Comparison of ENCODE assay signal across 29 cellular contexts in genomic region chr14:104819361-104819771, GRCh38. TPM values are rescaled to one million over a fixed set of nuclear protein-coding genes. Genes with fewer than 3 reads are reported as not detected.
DNase-seq lines count a peak whose midpoint lies in the region; ATAC-seq and TF ChIP-seq lines count a peak whose summit lies in the region.
"Had no signal": no experiment of that assay in that cellular context is flagged by ENCODE, and none has a peak within 500 bp of the region (broad histone marks: within the 10 kb centered on the region; RNA-seq: fewer than 3 reads in every experiment).

No MANE protein-coding gene starts in this region.

- intact Hi-C loops in cardiac septum (cut with DNase I), result no loop called here
- intact Hi-C loops in heart right ventricle (cut with DNase I), result loop anchor here in 1 of 10 donors (2.0 kb wide), 1 partner anchor 65 kb away; no protein-coding TSS in a partner anchor

- peaks cover 12% of the 10 kb centered on the region for H3K4me1 Mint-ChIP-seq in chondrocyte (ENCODE audit: low read depth)

- H3K27me3 Mint-ChIP-seq in chondrocyte (ENCODE audit: low read depth), result no peaks in the 10 kb centered on the region
- H3K27me3 Mint-ChIP-seq: T-helper 17 cell had no signal

- ATAC-seq in heart right ventricle, result no peak
- ATAC-seq in GM21360 (IDR thresholded peaks at IDR 0.05; ENCODE audit: unreplicated experiment), result no peak
- ATAC-seq in HG03039 (IDR thresholded peaks at IDR 0.05; ENCODE audit: unreplicated experiment), result no peak
- ATAC-seq: activated naive CD4-positive, alpha-beta T cell treated with anti-CD3 and anti-CD28 coated beads, Interleukin-2, amount 50 U/mL, for 72 hours; activated T-helper 17 cell treated with anti-CD3 and anti-CD28 coated beads, Interleukin-2, amount 50 U/mL, for 72 hours; esophagus mucosa; natural killer cell; PC-3; T-helper 17 cell had no signal

- H3K4me3 Mint-ChIP-seq in chondrocyte (ENCODE audit: unreplicated experiment), result no peak overlapping the region
- H3K4me3 Mint-ChIP-seq: activated CD4-positive, alpha-beta memory T cell treated with anti-CD3 and anti-CD28 coated beads, Interleukin-2, amount 10 ng/mL, durations not matched to agents 7 days and 5 days; activated T-helper 17 cell treated with anti-CD3 and anti-CD28 coated beads, Interleukin-2, amount 50 U/mL, for 72 hours; natural killer cell; T-helper 17 cell had no signal

- no peaks in the 10 kb centered on the region for H4K20me1 ChIP-seq in osteoblast (ENCODE audit: insufficient read depth, low read length)

- peaks cover 0 to 7% (median 0%) of the 10 kb centered on the region in 11 donors for H3K9me3 ChIP-seq in heart right ventricle
- H3K9me3 ChIP-seq in osteoblast (ENCODE audit: low read depth, low read length), result no peaks in the 10 kb centered on the region
- H3K9me3 ChIP-seq: uterus had no signal

- H3K4me1 ChIP-seq in heart right ventricle (peaks cover 0 to 33% (median 23%) of the 10 kb centered on the region in 9 donors), osteoblast (ENCODE audit: insufficient read depth, low read length) (peaks cover 16% of the 10 kb centered on the region)

- H2AFZ ChIP-seq in osteoblast (ENCODE audit: low read length), result no peak overlapping the region

- H3K36me3 Mint-ChIP-seq in chondrocyte (ENCODE audit: low read depth), result no peaks in the 10 kb centered on the region
- H3K36me3 Mint-ChIP-seq: natural killer cell had no signal

- DNase-seq in cardiac septum (ENCODE audit: low spot score), result peak; percentile 54
- no peak for DNase-seq in heart right ventricle
- DNase-seq in chondrocyte (ENCODE audit: low spot score), result peak; percentile 77
- peak; percentile 14 for DNase-seq in osteoblast (ENCODE audit: insufficient read length, low spot score, missing footprints)
- DNase-seq in mucosa of gallbladder (ENCODE audit: low spot score), result no peak
- DNase-seq: activated CD4-positive, alpha-beta memory T cell treated with anti-CD3 and anti-CD28 coated beads, Interleukin-2, amount 10 ng/mL, durations not matched to agents 7 days and 5 days; activated CD4-positive, CD25-positive, alpha-beta regulatory T cell treated with anti-CD3 and anti-CD28 coated beads, Interleukin-2, amount 50 U/mL, for 72 hours; anterior cingulate cortex; DMS53; glutamatergic neuron; HCEC 1CT; Kasumi-1; natural killer cell; NCI-H1417 treated with DMSO at 0.1 percent for 48 hours; NCI-H2029 treated with DMSO at 0.1 percent for 48 hours; NCI-H226; NCI-H526 treated with DMSO at 0.1 percent for 48 hours; NK-92 treated with Interleukin-12 subunit alpha and Interleukin-12 subunit beta, amount 100 ng/mL, for 24 hours; nucleus accumbens; PC-3; SHP77; stimulated activated naive CD4-positive, alpha-beta T cell treated with Interleukin-2 at 50 U/mL for 16 hours; T-helper 17 cell had no signal

- peaks cover 13% of the 10 kb centered on the region for H3K79me2 ChIP-seq in osteoblast (ENCODE audit: insufficient read depth, low read length)

- H3K9me3 Mint-ChIP-seq in chondrocyte (ENCODE audit: low read depth), result peaks cover under 1% of the 10 kb centered on the region
- H3K9me3 Mint-ChIP-seq: activated T-helper 17 cell treated with anti-CD3 and anti-CD28 coated beads, Interleukin-2, amount 50 U/mL, for 72 hours had no signal

- WGBS in heart right ventricle, 2 donors, result 87 to 91% methylated on average over 12 of the region's 12 CpGs

- H3K4me3 ChIP-seq in heart right ventricle (no peak overlapping the region), osteoblast (ENCODE audit: insufficient read depth, low read length) (no peak overlapping the region)
- H3K4me3 ChIP-seq: uterus had no signal

- H3K27me3 ChIP-seq in heart right ventricle (no peaks in the 10 kb centered on the region), osteoblast (ENCODE audit: insufficient read depth, low read length) (no peaks in the 10 kb centered on the region)
- H3K27me3 ChIP-seq: uterus had no signal

- no peak overlapping the region for H3K4me2 ChIP-seq in osteoblast (ENCODE audit: insufficient read depth, low read length)

- H3K27ac Mint-ChIP-seq in chondrocyte (ENCODE audit: unreplicated experiment), result no peak overlapping the region
- H3K27ac Mint-ChIP-seq: activated CD4-positive, alpha-beta memory T cell treated with anti-CD3 and anti-CD28 coated beads, Interleukin-2, amount 10 ng/mL, durations not matched to agents 7 days and 5 days; activated naive CD4-positive, alpha-beta T cell treated with anti-CD3 and anti-CD28 coated beads, Interleukin-2, amount 50 U/mL, for 72 hours; activated T-helper 17 cell treated with anti-CD3 and anti-CD28 coated beads, Interleukin-2, amount 50 U/mL, for 72 hours; natural killer cell had no signal

- no peak overlapping the region for H3K27ac ChIP-seq in heart right ventricle
- no peak overlapping the region for H3K27ac ChIP-seq in osteoblast (ENCODE audit: low read depth, low read length)
- H3K27ac ChIP-seq: uterus had no signal

- H3K36me3 ChIP-seq in heart right ventricle (no peaks in the 10 kb centered on the region), osteoblast (ENCODE audit: insufficient read depth, low read length) (no peaks in the 10 kb centered on the region)
- H3K36me3 ChIP-seq: uterus had no signal

- TF ChIP-seq CTCF in heart right ventricle (IDR thresholded peaks at IDR 0.05) (no peak), chondrocyte (IDR thresholded peaks at IDR 0.05) (no peak), osteoblast (IDR thresholded peaks at IDR 0.05; ENCODE audit: extremely low read depth, low read depth, low read length) (no peak)

RNA-seq across cellular contexts. Expression of gene ZBTB42, which starts 18.5 kb away (rescaled TPM):
- total RNA-seq in cardiac septum (8.6 TPM), heart right ventricle (1 to 10 TPM; 4.3 to 9.2 (median 6.9) TPM), chondrocyte (2.1 to 2.8 TPM (median 2.6 TPM) in 3 replicates), osteoblast (2.9 TPM in 2 replicates), mucosa of gallbladder (10.3 TPM)
- polyA plus RNA-seq in heart right ventricle, result 1 to 10 TPM; 1.8 to 5.9 TPM

RNA-seq across cellular contexts. Expression of gene AKT1, which starts 23.8 kb away (rescaled TPM):
- 172 TPM for total RNA-seq in cardiac septum
- total RNA-seq in heart right ventricle, result 100 to 1,000 TPM in 9 of 10 donors, 10 to 100 TPM in 1; 98.1 to 152 (median 141) TPM
- polyA plus RNA-seq in heart right ventricle, result 100 to 1,000 TPM in 1 of 2 donors, 10 to 100 TPM in 1; 95.7 to 112 TPM
- 143 to 158 TPM (median 156 TPM) in 3 replicates for total RNA-seq in chondrocyte
- total RNA-seq in osteoblast, result 156 and 188 TPM in 2 replicates
- 166 TPM for total RNA-seq in mucosa of gallbladder

RNA-seq across cellular contexts. Expression of gene CEP170B, which starts 45.7 kb away (rescaled TPM):
- total RNA-seq in cardiac septum (19.2 TPM), heart right ventricle (10 to 100 TPM in 9 of 10 donors, 1 to 10 TPM in 1; 8.3 to 13.6 (median 12.3) TPM), chondrocyte (31.7 to 39.6 TPM (median 39.2 TPM) in 3 replicates), osteoblast (17.1 and 21.0 TPM in 2 replicates), mucosa of gallbladder (95.6 TPM)
- polyA plus RNA-seq in heart right ventricle, result 1 to 10 TPM; 6.8 to 9.1 TPM

Comparison
In these comparisons a context has a peak if more than half of its experiments do, and no peak if none do; other contexts are left out.
1. DNase-seq: peak in cardiac septum (single experiment), chondrocyte (single experiment) and osteoblast (single experiment); none in heart right ventricle (0 of 2) and mucosa of gallbladder (single experiment).